ENCODE assay signal across 2 cellular contexts in genomic region chr1:185073725-185074124, GRCh38.
TF ChIP-seq lines count a peak whose summit lies in the region.

No MANE protein-coding gene starts in this region.

TF ChIP-seq in neural cell, 6 proteins besides CTCF, POLR2A, EP300 and RAD21 (continued from another document):
- TF ChIP-seq EZH2 (IDR thresholded peaks at IDR 0.05; ENCODE audit: borderline replicate concordance, insufficient read depth, low read length, poor library complexity, severe bottlenecking) (no peak), MXI1 (conservative IDR thresholded peaks at IDR 0.05; ENCODE audit: poor library complexity, severe bottlenecking) (no peak), POLR2AphosphoS5 (IDR thresholded peaks at IDR 0.05) (no peak), SMC3 (conservative IDR thresholded peaks at IDR 0.05; ENCODE audit: poor library complexity) (no peak)

TF ChIP-seq in SK-N-SH, 30 proteins besides CTCF, POLR2A, EP300 and RAD21 (continued from another document):
- TF ChIP-seq, protein P1, sequence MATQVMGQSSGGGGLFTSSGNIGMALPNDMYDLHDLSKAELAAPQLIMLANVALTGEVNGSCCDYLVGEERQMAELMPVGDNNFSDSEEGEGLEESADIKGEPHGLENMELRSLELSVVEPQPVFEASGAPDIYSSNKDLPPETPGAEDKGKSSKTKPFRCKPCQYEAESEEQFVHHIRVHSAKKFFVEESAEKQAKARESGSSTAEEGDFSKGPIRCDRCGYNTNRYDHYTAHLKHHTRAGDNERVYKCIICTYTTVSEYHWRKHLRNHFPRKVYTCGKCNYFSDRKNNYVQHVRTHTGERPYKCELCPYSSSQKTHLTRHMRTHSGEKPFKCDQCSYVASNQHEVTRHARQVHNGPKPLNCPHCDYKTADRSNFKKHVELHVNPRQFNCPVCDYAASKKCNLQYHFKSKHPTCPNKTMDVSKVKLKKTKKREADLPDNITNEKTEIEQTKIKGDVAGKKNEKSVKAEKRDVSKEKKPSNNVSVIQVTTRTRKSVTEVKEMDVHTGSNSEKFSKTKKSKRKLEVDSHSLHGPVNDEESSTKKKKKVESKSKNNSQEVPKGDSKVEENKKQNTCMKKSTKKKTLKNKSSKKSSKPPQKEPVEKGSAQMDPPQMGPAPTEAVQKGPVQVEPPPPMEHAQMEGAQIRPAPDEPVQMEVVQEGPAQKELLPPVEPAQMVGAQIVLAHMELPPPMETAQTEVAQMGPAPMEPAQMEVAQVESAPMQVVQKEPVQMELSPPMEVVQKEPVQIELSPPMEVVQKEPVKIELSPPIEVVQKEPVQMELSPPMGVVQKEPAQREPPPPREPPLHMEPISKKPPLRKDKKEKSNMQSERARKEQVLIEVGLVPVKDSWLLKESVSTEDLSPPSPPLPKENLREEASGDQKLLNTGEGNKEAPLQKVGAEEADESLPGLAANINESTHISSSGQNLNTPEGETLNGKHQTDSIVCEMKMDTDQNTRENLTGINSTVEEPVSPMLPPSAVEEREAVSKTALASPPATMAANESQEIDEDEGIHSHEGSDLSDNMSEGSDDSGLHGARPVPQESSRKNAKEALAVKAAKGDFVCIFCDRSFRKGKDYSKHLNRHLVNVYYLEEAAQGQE (IDR thresholded peaks at IDR 0.05; ENCODE audit: low read depth, low read length), result no peak
- TF ChIP-seq CHD2 (IDR thresholded peaks at IDR 0.05; ENCODE audit: low read length, partially characterized antibody), result no peak
- TF ChIP-seq, protein P2, sequence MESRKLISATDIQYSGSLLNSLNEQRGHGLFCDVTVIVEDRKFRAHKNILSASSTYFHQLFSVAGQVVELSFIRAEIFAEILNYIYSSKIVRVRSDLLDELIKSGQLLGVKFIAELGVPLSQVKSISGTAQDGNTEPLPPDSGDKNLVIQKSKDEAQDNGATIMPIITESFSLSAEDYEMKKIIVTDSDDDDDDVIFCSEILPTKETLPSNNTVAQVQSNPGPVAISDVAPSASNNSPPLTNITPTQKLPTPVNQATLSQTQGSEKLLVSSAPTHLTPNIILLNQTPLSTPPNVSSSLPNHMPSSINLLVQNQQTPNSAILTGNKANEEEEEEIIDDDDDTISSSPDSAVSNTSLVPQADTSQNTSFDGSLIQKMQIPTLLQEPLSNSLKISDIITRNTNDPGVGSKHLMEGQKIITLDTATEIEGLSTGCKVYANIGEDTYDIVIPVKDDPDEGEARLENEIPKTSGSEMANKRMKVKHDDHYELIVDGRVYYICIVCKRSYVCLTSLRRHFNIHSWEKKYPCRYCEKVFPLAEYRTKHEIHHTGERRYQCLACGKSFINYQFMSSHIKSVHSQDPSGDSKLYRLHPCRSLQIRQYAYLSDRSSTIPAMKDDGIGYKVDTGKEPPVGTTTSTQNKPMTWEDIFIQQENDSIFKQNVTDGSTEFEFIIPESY (IDR thresholded peaks at IDR 0.05; ENCODE audit: borderline replicate concordance, low read depth), result no peak
- no peak for TF ChIP-seq TAF1 (IDR thresholded peaks at IDR 0.05; ENCODE audit: borderline replicate concordance, low read depth, low read length)
- TF ChIP-seq RXRA (IDR thresholded peaks at IDR 0.05; ENCODE audit: borderline replicate concordance, low read depth), result no peak
- TF ChIP-seq USF1 (IDR thresholded peaks at IDR 0.05; ENCODE audit: borderline replicate concordance, low read depth), result no peak
- no peak for TF ChIP-seq GATA2 (CRISPR knock-in tag; IDR thresholded peaks at IDR 0.05)
- TF ChIP-seq GABPA (IDR thresholded peaks at IDR 0.05; ENCODE audit: low read depth), result no peak
- TF ChIP-seq PBX3 (IDR thresholded peaks at IDR 0.05), result no peak
- TF ChIP-seq MEF2A (IDR thresholded peaks at IDR 0.05; ENCODE audit: borderline replicate concordance, low read depth), result no peak
- TF ChIP-seq JUND (IDR thresholded peaks at IDR 0.05), result no peak
